In genomic region chr11:46554205-46555162, GRCh38 we compare ENCODE assay signal across 7 cellular contexts. TPM values are rescaled to one million over a fixed set of nuclear protein-coding genes. Genes with fewer than 3 reads are reported as not detected.
A peak's percentile ranks its signal among the peaks of the same experiment; 100 is the strongest.
DNase-seq lines count a peak whose midpoint lies in the region; ATAC-seq, FAIRE-seq and TF ChIP-seq lines count a peak whose summit lies in the region.

No MANE protein-coding gene starts in this region.

- in situ Hi-C loops in GM13976 (cut with MboI; ENCODE audit: low sequenced_read_pairs, unreplicated experiment) = no loop called here

- H3K27me3 ChIP-seq in pancreas = no peaks in the 10 kb centered on the region
- no peaks in the 10 kb centered on the region for H3K27me3 ChIP-seq in BE2C

- H3K4me3 ChIP-seq in pancreas = no peak overlapping the region
- no peak overlapping the region for H3K4me3 ChIP-seq in BE2C (ENCODE audit: low read depth, low read length)

- no peaks in the 10 kb centered on the region for H3K36me3 ChIP-seq in pancreas
- no peaks in the 10 kb centered on the region for H3K36me3 ChIP-seq in BE2C

- H3K9me3 ChIP-seq in pancreas = no peaks in the 10 kb centered on the region
- H3K9me3 ChIP-seq in BE2C = no peaks in the 10 kb centered on the region

- POLR2A ChIA-PET in RWPE1 (lab: Yijun Ruan, JAX; ENCODE audit: low non-redundant PET) = interaction anchor here (0.6 kb wide), 1 partner anchor 37 kb away, joined by 4 read pairs; no protein-coding TSS in a partner anchor

- peaks cover 25 to 29% (median 26%) of the 10 kb centered on the region in 3 donors for H3K4me1 ChIP-seq in pancreas
- H3K4me1 ChIP-seq in BE2C = no peaks in the 10 kb centered on the region

- intact Hi-C loops in pancreas (cut with DNase I) = no loop called here

- FAIRE-seq in pancreas (lab: Jason Lieb, UNC) = peak; percentile 63

- peak; percentile 87 to 93 (median 90) for ATAC-seq in pancreas
- no peak for ATAC-seq in GM18517 (IDR thresholded peaks at IDR 0.05; ENCODE audit: unreplicated experiment)

- CTCF ChIA-PET in RWPE1 (lab: Yijun Ruan, JAX) = no interaction called here

- DNase-seq in HCEC 1CT = peak; percentile 91
- peak; percentile 74 for DNase-seq in RWPE1 (ENCODE audit: low spot score)
- peak; percentile 63 for DNase-seq in fibroblast of gingiva (ENCODE audit: low read depth)
- no peak for DNase-seq in pancreas
- DNase-seq in GM13976 (ENCODE audit: low spot score) = no peak
- no peak for DNase-seq in BE2C

- TF ChIP-seq CTCF in RWPE1 (conservative IDR thresholded peaks at IDR 0.05; ENCODE audit: low read depth) (no peak), pancreas (IDR thresholded peaks at IDR 0.05) (no peak), GM13976 (IDR thresholded peaks at IDR 0.05; ENCODE audit: borderline replicate concordance, control extremely low read depth, extremely low read depth, insufficient read depth, missing control alignments) (no peak), BE2C (IDR thresholded peaks at IDR 0.05; ENCODE audit: low read depth, low read length) (no peak)

- WGBS in pancreas, 2 donors = 31 to 32% methylated on average over 5 of the region's 5 CpGs

- H3K27ac ChIP-seq in RWPE1 (peak overlapping the region; percentile 43; the same call in 1 of the 2 replicates), pancreas (peak overlapping the region in 3 of 4 donors; percentile 35 to 86 (median 78))

RNA-seq across cellular contexts. Expression of gene AMBRA1, which starts 39.3 kb away (rescaled TPM):
- total RNA-seq in pancreas = 10 to 100 TPM; 10.2 to 18.7 (median 12.4) TPM
- 1 to 10 TPM; 6.8 to 8.2 TPM for polyA plus RNA-seq in pancreas
- 23.1 TPM for polyA plus RNA-seq in BE2C (2012; ENCODE audit: insufficient read depth, insufficient read length, low read depth)

Comparison
In these comparisons a context has a peak if more than half of its experiments do, and no peak if none do; other contexts are left out.
1. DNase-seq: peak in HCEC 1CT (single experiment), RWPE1 (single experiment) and fibroblast of gingiva (single experiment); none in pancreas (0 of 6), GM13976 (single experiment) and BE2C (single experiment).